In genomic region chr6:165701005-165701404, GRCh38 we compare ENCODE assay signal across 22 cellular contexts. TPM values are rescaled to one million over a fixed set of nuclear protein-coding genes. Genes with fewer than 3 reads are reported as not detected.
"Had no signal": no experiment of that assay in that cellular context is flagged by ENCODE, and none has a peak within 500 bp of the region (broad histone marks: within the 10 kb centered on the region; RNA-seq: fewer than 3 reads in every experiment).

No MANE protein-coding gene starts in this region.

- H3K27me3 ChIP-seq: neural progenitor cell, tibial nerve, uterus had no signal

- FAIRE-seq: endometrium, keratinocyte had no signal

- H3K27ac Mint-ChIP-seq: naive thymus-derived CD4-positive, alpha-beta T cell; neural progenitor cell; progenitor cell of endocrine pancreas; stimulated activated naive CD8-positive, alpha-beta T cell treated with anti-CD3 and anti-CD28 coated beads, Interleukin-15, Interleukin-2, amounts not matched to agents 100 ng/mL and 50 ng/mL, for 24 hours had no signal

- ATAC-seq: activated T-cell treated with anti-CD3 and anti-CD28 coated beads, Interleukin-2, amount 50 U/mL, for 4 hours; left lobe of liver; naive thymus-derived CD4-positive, alpha-beta T cell had no signal

- H3K27me3 Mint-ChIP-seq: naive thymus-derived CD4-positive, alpha-beta T cell; stimulated activated naive CD8-positive, alpha-beta T cell treated with anti-CD3 and anti-CD28 coated beads, Interleukin-15, Interleukin-2, amounts not matched to agents 100 ng/mL and 50 ng/mL, for 24 hours had no signal

- H3K4me2 ChIP-seq: neural progenitor cell had no signal

- H3K36me3 Mint-ChIP-seq: naive thymus-derived CD4-positive, alpha-beta T cell; neural progenitor cell had no signal

- H2AFZ ChIP-seq: neural progenitor cell had no signal

- H3K36me3 ChIP-seq: neural progenitor cell, tibial nerve, uterus had no signal

- H3K27ac ChIP-seq: neural progenitor cell, tibial nerve, uterus, VCaP had no signal

- H3K9me3 ChIP-seq: uterus had no signal

- H3K4me1 ChIP-seq: uterus had no signal

- H3K9ac ChIP-seq: neural progenitor cell had no signal

- H3K4me3 Mint-ChIP-seq: activated T-cell treated with anti-CD3 and anti-CD28 coated beads, Interleukin-2, amount 50 U/mL, for 4 hours; naive thymus-derived CD4-positive, alpha-beta T cell; neural progenitor cell; stimulated activated naive CD8-positive, alpha-beta T cell treated with anti-CD3 and anti-CD28 coated beads, Interleukin-15, Interleukin-2, amounts not matched to agents 100 ng/mL and 50 ng/mL, for 24 hours had no signal

- DNase-seq: activated CD4-positive, alpha-beta T cell treated with anti-CD3 and anti-CD28 coated beads, Interleukin-2, amount 50 U/mL, for 1 hour; activated CD4-positive, CD25-positive, alpha-beta regulatory T cell treated with anti-CD3 and anti-CD28 coated beads, Interleukin-2, amount 50 U/mL, for 72 hours; activated CD8-positive, alpha-beta memory T cell treated with anti-CD3 and anti-CD28 coated beads, Interleukin-2, amount 50 U/mL, for 4 hours; activated effector memory CD4-positive, alpha-beta T cell treated with anti-CD3 and anti-CD28 coated beads, Interleukin-2, amount 50 U/mL, for 16 hours; activated naive CD4-positive, alpha-beta T cell treated with anti-CD3 and anti-CD28 coated beads, Interleukin-2, amount 50 U/mL, for 16 hours; activated T-cell treated with anti-CD3 and anti-CD28 coated beads, Interleukin-2, amount 50 U/mL, for 4 hours; central memory CD4-positive, alpha-beta T cell; cortex of kidney; erythroblast; mammary epithelial cell; naive thymus-derived CD4-positive, alpha-beta T cell; SW 1271; T-helper 2 cell; uterus had no signal

- H3K4me3 ChIP-seq: neural progenitor cell, tibial nerve, uterus had no signal

RNA-seq across cellular contexts. Expression of gene PDE10A, which starts 38.0 kb away (rescaled TPM):
- total RNA-seq: mammary epithelial cell; naive thymus-derived CD4-positive, alpha-beta T cell had no signal
